2 cellular contexts compared by ENCODE assay signal in the genomic region with DNA sequence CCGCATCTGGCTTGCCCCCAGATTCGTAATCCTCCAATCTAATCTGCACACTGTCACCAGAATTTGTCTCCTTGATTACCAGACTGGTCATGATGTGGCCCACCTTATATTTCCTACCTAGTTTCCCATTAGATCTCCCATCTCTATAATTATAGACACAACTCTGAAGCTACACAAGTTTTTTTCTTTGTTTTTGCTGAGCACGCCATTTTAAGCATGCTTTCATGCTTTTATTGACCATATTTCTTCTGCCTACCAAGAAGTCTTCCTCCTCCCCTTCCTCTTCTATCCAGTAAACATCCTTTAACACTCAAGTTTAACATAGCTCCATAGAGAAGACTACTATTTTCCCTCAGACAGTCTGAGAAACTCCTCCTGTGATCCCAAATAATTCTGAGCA.
TF ChIP-seq lines count a peak whose summit lies in the region.

No MANE protein-coding gene starts in this region.

TF ChIP-seq in HepG2, 621 proteins besides CTCF, POLR2A, EP300 and RAD21:
- peak; percentile 62 to 83 for TF ChIP-seq MAFK (conservative IDR thresholded peaks at IDR 0.05 in 1 of 2, IDR thresholded peaks at IDR 0.05 in 1 of 2; ENCODE audit: low read length in 2 of 2)
- TF ChIP-seq MAFF (IDR thresholded peaks at IDR 0.05; ENCODE audit: low read depth, low read length), result peak; percentile 69
- no peak for TF ChIP-seq ATF7 (IDR thresholded peaks at IDR 0.05)
- no peak for TF ChIP-seq ATF7 (CRISPR knock-in tag; IDR thresholded peaks at IDR 0.05)

TF ChIP-seq in K562, 482 proteins besides CTCF, POLR2A, EP300 and RAD21:
- TF ChIP-seq ARID3A (IDR thresholded peaks at IDR 0.05; ENCODE audit: borderline replicate concordance, low read depth, low read length) (no peak), C11orf30 (IDR thresholded peaks at IDR 0.05; ENCODE audit: low read depth) (peak; percentile 69), ZNF282 (CRISPR knock-in tag; IDR thresholded peaks at IDR 0.05) (no peak), ZNF316 (IDR thresholded peaks at IDR 0.05) (peak; percentile 89), MAFK (IDR thresholded peaks at IDR 0.05; ENCODE audit: low read length) (peak; percentile 33; the same call in 1 of the 2 replicates), MAFF (IDR thresholded peaks at IDR 0.05; ENCODE audit: low read length) (peak; percentile 48), MAFG (tag; conservative IDR thresholded peaks at IDR 0.05) (peak; percentile 81)
